In genomic region chr7:6558837-6559236, GRCh38 we compare ENCODE assay signal across 8 cellular contexts. TPM values are rescaled to one million over a fixed set of nuclear protein-coding genes. Genes with fewer than 3 reads are reported as not detected.
DNase-seq lines count a peak whose midpoint lies in the region; TF ChIP-seq lines count a peak whose summit lies in the region.

No MANE protein-coding gene starts in this region.

- no peak overlapping the region for H3K27ac ChIP-seq in Peyer's patch
- H3K27ac ChIP-seq in ovary = no peak overlapping the region

- intact Hi-C loops in ovary (cut with DNase I) = no loop called here

- WGBS in ovary, 3 donors = 49 to 59% (median 53%) methylated on average over 6 of the region's 6 CpGs

- TF ChIP-seq CTCF in Peyer's patch (IDR thresholded peaks at IDR 0.05) (peak in 4 of 6 experiments; percentile 12 to 38 (median 26)), foreskin fibroblast (IDR thresholded peaks at IDR 0.05; ENCODE audit: low read depth, low read length) (peak; percentile 38), ovary (IDR thresholded peaks at IDR 0.05) (no peak)

- no peaks in the 10 kb centered on the region for H3K9me3 ChIP-seq in HAP-1
- no peaks in the 10 kb centered on the region for H3K9me3 ChIP-seq in Peyer's patch
- H3K9me3 ChIP-seq in ovary = no peaks in the 10 kb centered on the region

- H3K27me3 ChIP-seq in HAP-1 (ENCODE audit: low read depth) (no peaks in the 10 kb centered on the region), Peyer's patch (no peaks in the 10 kb centered on the region), ovary (no peaks in the 10 kb centered on the region)

- TF ChIP-seq POLR2A in Peyer's patch (IDR thresholded peaks at IDR 0.05) (no peak), ovary (IDR thresholded peaks at IDR 0.05) (no peak)

- DNase-seq in NCI-H2081 (lab: John Stamatoyannopoulos, UW) = peak; percentile 5 to 41
- no peak for DNase-seq in NCI-H2081 treated with DMSO at 0.1 percent for 48 hours (lab: John Stamatoyannopoulos, UW)
- peak; percentile 39 to 67 for DNase-seq in HAP-1 (ENCODE audit: low spot score in 2 of 2)
- DNase-seq in Peyer's patch = peak in 2 of 3 donors; percentile 25 to 49
- peak in 1 of 2 donors; percentile 38 for DNase-seq in foreskin fibroblast
- DNase-seq in stimulated activated naive CD4-positive, alpha-beta T cell treated with Interleukin-2 at 50 U/mL for 16 hours (lab: John Stamatoyannopoulos, UW) = no peak
- no peak for DNase-seq in ovary
- DNase-seq in effector CD8-positive, alpha-beta T cell (lab: John Stamatoyannopoulos, UW) = no peak

- H3K4me1 ChIP-seq in HAP-1 (no peaks in the 10 kb centered on the region), Peyer's patch (no peaks in the 10 kb centered on the region), ovary (ENCODE audit: insufficient read depth) (no peaks in the 10 kb centered on the region)

- H3K4me3 ChIP-seq in HAP-1 (no peak overlapping the region), Peyer's patch (no peak overlapping the region), foreskin fibroblast (ENCODE audit: low read depth in 1 of 2, low read length in 2 of 2) (no peak overlapping the region), ovary (no peak overlapping the region)

- in situ Hi-C loops in HAP-1 (cut with MboI; ENCODE audit: low sequenced_read_pairs) = no loop called here

- no peak for TF ChIP-seq EP300 in ovary (IDR thresholded peaks at IDR 0.05)

- H3K36me3 ChIP-seq in HAP-1 (replicated peaks) = no peaks in the 10 kb centered on the region
- H3K36me3 ChIP-seq in Peyer's patch = no peaks in the 10 kb centered on the region
- H3K36me3 ChIP-seq in ovary = no peaks in the 10 kb centered on the region

RNA-seq across cellular contexts. Expression of gene GRID2IP, which starts 7.6 kb away (rescaled TPM):
- total RNA-seq in Peyer's patch (under 1 TPM in 3 of 4 donors, not detected in 1; 0.40 to 0.95 (median 0.88) TPM), ovary (under 1 TPM in 6 of 7 donors, not detected in 1; 0.34 to 0.51 (median 0.40) TPM)
- polyA plus RNA-seq in ovary = under 1 TPM; 0.07 to 0.15 TPM

RNA-seq across cellular contexts. Expression of gene ZDHHC4, which starts 18.4 kb away (rescaled TPM):
- total RNA-seq in Peyer's patch (10 to 100 TPM; 29.6 to 52.0 (median 44.8) TPM), ovary (10 to 100 TPM; 35.9 to 57.9 (median 47.8) TPM)
- 10 to 100 TPM; 42.4 to 92.0 TPM for polyA plus RNA-seq in ovary

RNA-seq across cellular contexts. Expression of gene INTS15, which starts 31.0 kb away (rescaled TPM):
- total RNA-seq in Peyer's patch (10 to 100 TPM; 34.0 to 95.7 (median 53.0) TPM), ovary (10 to 100 TPM; 20.3 to 35.0 (median 30.4) TPM)
- 10 to 100 TPM; 20.9 to 24.8 TPM for polyA plus RNA-seq in ovary

RNA-seq across cellular contexts. Expression of gene ZNF853, which starts 56.6 kb away (rescaled TPM):
- total RNA-seq in Peyer's patch = 1 to 10 TPM; 1.1 to 8.3 (median 2.5) TPM
- 10 to 100 TPM; 16.5 to 25.9 (median 22.2) TPM for total RNA-seq in ovary
- polyA plus RNA-seq in ovary = 10 to 100 TPM in 1 of 2 donors, 1 to 10 TPM in 1; 9.1 to 14.5 TPM

Comparison
In these comparisons a context has a peak if more than half of its experiments do, and no peak if none do; other contexts are left out.
1. DNase-seq: peak in NCI-H2081 (2 of 2), HAP-1 (2 of 2) and Peyer's patch (2 of 3); none in NCI-H2081 treated with DMSO at 0.1 percent for 48 hours (single experiment), stimulated activated naive CD4-positive, alpha-beta T cell treated with Interleukin-2 at 50 U/mL for 16 hours (single experiment), ovary (0 of 5) and effector CD8-positive, alpha-beta T cell (single experiment).
2. CTCF ChIP-seq: peak in Peyer's patch (4 of 6) and foreskin fibroblast (single experiment); none in ovary (0 of 3).